In genomic region chrX:94492541-94492940, GRCh38 we compare ENCODE assay signal across 19 cellular contexts.
DNase-seq lines count a peak whose midpoint lies in the region; ATAC-seq, FAIRE-seq and TF ChIP-seq lines count a peak whose summit lies in the region.
"Had no signal": no experiment of that assay in that cellular context is flagged by ENCODE, and none has a peak within 500 bp of the region (broad histone marks: within the 10 kb centered on the region; RNA-seq: fewer than 3 reads in every experiment).

No MANE protein-coding gene starts in this region.

- no peak overlapping the region for H3K9ac ChIP-seq in HUES48 (ENCODE audit: low read depth, low read length)
- no peak overlapping the region for H3K9ac ChIP-seq in H1 (replicated peaks in 1 of 4; ENCODE audit: extremely low read depth in 1 of 4, low read depth in 3 of 4, low read length in 3 of 4)
- H3K9ac ChIP-seq: GM23248 had no signal

- H3K36me3 ChIP-seq in HUES48 (ENCODE audit: control insufficient read depth, insufficient read depth, low read length): no peaks in the 10 kb centered on the region
- peaks cover 0 to 3% (median 0%) of the 10 kb centered on the region in 4 experiments; a peak in 3 of 8 replicates for H3K36me3 ChIP-seq in H1 (ENCODE audit: control insufficient read depth in 2 of 4, insufficient read depth in 4 of 4, low read length in 3 of 4)
- H3K36me3 ChIP-seq in stomach: no peaks in the 10 kb centered on the region
- H3K36me3 ChIP-seq: SJCRH30 had no signal

- no peaks in the 10 kb centered on the region for H3K79me1 ChIP-seq in H1 (ENCODE audit: low read depth, low read length)

- no peak overlapping the region for H3K4me3 Mint-ChIP-seq in mesothelial cell of epicardium
- H3K4me3 Mint-ChIP-seq: CD4-positive, alpha-beta T cell had no signal

- H2AFZ ChIP-seq in H1 (ENCODE audit: low read length): no peak overlapping the region
- H2AFZ ChIP-seq: GM23248, PC-9 had no signal

- 0 out of 2 replicates have a peak overlapping the region, but pooled peaks have one; percentile 35 for H3K4me3 ChIP-seq in HUES48 (ENCODE audit: low read depth, low read length)
- H3K4me3 ChIP-seq in H1 (ENCODE audit: extremely low read depth in 1 of 4, insufficient read depth in 2 of 4, low read depth in 3 of 4, low read length in 4 of 4): 0 out of 8 replicates have a peak overlapping the region, but pooled peaks of 1 of the 4 experiments have one; percentile 12
- H3K4me3 ChIP-seq in stomach: no peak overlapping the region
- H3K4me3 ChIP-seq: A549, GM12878, GM23248, PC-9, SJCRH30 had no signal

- ATAC-seq in GM21390 (IDR thresholded peaks at IDR 0.05; ENCODE audit: unreplicated experiment): no peak
- ATAC-seq: A549, GM12878 had no signal

- no peak for TF ChIP-seq CTCF in H1 (IDR thresholded peaks at IDR 0.05; ENCODE audit: control extremely low read depth in 1 of 3, insufficient read depth in 1 of 3, low read depth in 1 of 3, low read length in 3 of 3)
- no peak for TF ChIP-seq CTCF in stomach (IDR thresholded peaks at IDR 0.05)
- no peak for TF ChIP-seq CTCF in mesothelial cell of epicardium (IDR thresholded peaks at IDR 0.05; ENCODE audit: unreplicated experiment)

- no peak overlapping the region for H3K56ac ChIP-seq in H1 (replicated peaks; ENCODE audit: insufficient read length, low read depth, low read length)

- TF ChIP-seq POLR2A in H1 (IDR thresholded peaks at IDR 0.05; ENCODE audit: control extremely low read depth in 1 of 2, low read depth in 2 of 2, low read length in 2 of 2) (no peak), stomach (IDR thresholded peaks at IDR 0.05) (no peak)

- H2BK15ac ChIP-seq in H1 (ENCODE audit: low read length): no peak overlapping the region

- no peak overlapping the region for H2AK5ac ChIP-seq in H1 (ENCODE audit: low read depth, low read length)

- TF ChIP-seq RAD21 in H1 (IDR thresholded peaks at IDR 0.05 in 1 of 2, conservative IDR thresholded peaks at IDR 0.05 in 1 of 2; ENCODE audit: low read depth in 2 of 2, low read length in 2 of 2): peak in 1 of 2 experiments; percentile 20; a peak in 1 of 4 replicates

- H3K4me1 Mint-ChIP-seq in mesothelial cell of epicardium: no peaks in the 10 kb centered on the region

- no peak overlapping the region for H3K18ac ChIP-seq in H1 (ENCODE audit: extremely low read depth, low read length)

- H4K8ac ChIP-seq in H1 (ENCODE audit: extremely low read depth, insufficient read depth, low read length): no peak overlapping the region

- H4K91ac ChIP-seq in H1 (replicated peaks; ENCODE audit: insufficient read length, low read length): no peak overlapping the region

- peak overlapping the region; percentile 47 for H3K27ac ChIP-seq in HUES48 (ENCODE audit: low read depth, low read length)
- H3K27ac ChIP-seq in H1 (ENCODE audit: low read depth, low read length): no peak overlapping the region
- peak overlapping the region in 1 of 5 donors; percentile 43 for H3K27ac ChIP-seq in stomach
- H3K27ac ChIP-seq: A549, GM23248, PC-9, SJCRH30 had no signal

- H3K4me2 ChIP-seq in H1 (ENCODE audit: insufficient read depth in 1 of 2, low read depth in 2 of 2, low read length in 2 of 2): peak overlapping the region in 1 of 2 experiments; percentile 37; a peak in 2 of 4 replicates
- H3K4me2 ChIP-seq: A549, PC-9 had no signal

- H4K20me1 ChIP-seq in H1 (replicated peaks in 1 of 2; ENCODE audit: control insufficient read depth in 1 of 2, insufficient read depth in 2 of 2, low read length in 2 of 2): no peaks in the 10 kb centered on the region

- DNase-seq in H1 (ENCODE audit: low read depth in 1 of 2, low spot score in 2 of 2) (peak; percentile 33 to 46), iPS-NIHi7 (ENCODE audit: extremely low spot score) (peak; percentile 55), stomach (peak; percentile 42), mesothelial cell of epicardium (ENCODE audit: low spot score in 2 of 2, unreplicated experiment in 2 of 2) (no peak)
- no peak for DNase-seq in activated naive CD4-positive, alpha-beta T cell treated with anti-CD3 and anti-CD28 coated beads, Interleukin-2, amount 50 U/mL, for 16 hours
- DNase-seq: CD4-positive, alpha-beta T cell; GM23248; IMR-90; NCI-H1417; NCI-H1930; NCI-H226; NCI-H524; PC-9; SJCRH30 had no signal

- no peaks in the 10 kb centered on the region for H3K23me2 ChIP-seq in H1 (ENCODE audit: low read depth, low read length)

- no peak overlapping the region for H2BK20ac ChIP-seq in H1 (ENCODE audit: low read length)

- H3K4ac ChIP-seq in H1 (replicated peaks; ENCODE audit: insufficient read length, low read depth, low read length): no peak overlapping the region

- no peak overlapping the region for H4K5ac ChIP-seq in H1 (ENCODE audit: insufficient read length, low read depth, low read length)

- peaks cover 20% of the 10 kb centered on the region for H3K4me1 ChIP-seq in HUES48 (ENCODE audit: control insufficient read depth, insufficient read depth, low read length)
- H3K4me1 ChIP-seq in H1 (replicated peaks in 1 of 4; ENCODE audit: control insufficient read depth in 3 of 4, insufficient read depth in 4 of 4, low read length in 3 of 4): peaks cover 0 to 12% (median 2%) of the 10 kb centered on the region in 4 experiments; a peak in 3 of 7 replicates
- peaks cover 0 to 5% (median 0%) of the 10 kb centered on the region in 4 donors for H3K4me1 ChIP-seq in stomach
- H3K4me1 ChIP-seq: A549, SJCRH30 had no signal

- peaks cover 2% of the 10 kb centered on the region for H3K36me3 Mint-ChIP-seq in mesothelial cell of epicardium

- H2BK5ac ChIP-seq in H1 (ENCODE audit: low read depth, low read length): no peak overlapping the region

- H3K9me3 ChIP-seq in HUES48 (ENCODE audit: control insufficient read depth, insufficient read depth, low read length) (peaks cover 31% of the 10 kb centered on the region), H1 (ENCODE audit: insufficient read depth in 2 of 2, low read depth in 1 of 2, low read length in 1 of 2) (peaks cover 0 to 4% of the 10 kb centered on the region in 2 experiments; a peak in 1 of 4 replicates), stomach (no peaks in the 10 kb centered on the region)
- H3K9me3 ChIP-seq: A549, SJCRH30 had no signal

- peak; percentile 84 for FAIRE-seq in H1 (lab: Jason Lieb, UNC)
- FAIRE-seq: GM12878, GM19239 had no signal

- no peaks in the 10 kb centered on the region; the same call in 1 of the 2 replicates for H3K27me3 ChIP-seq in HUES48 (ENCODE audit: control insufficient read depth, insufficient read depth, low read length)
- H3K27me3 ChIP-seq in H1 (replicated peaks in 1 of 4; ENCODE audit: control insufficient read depth in 3 of 4, extremely low read depth in 1 of 4, insufficient read depth in 3 of 4, low read length in 3 of 4): no peaks in the 10 kb centered on the region
- no peaks in the 10 kb centered on the region for H3K27me3 ChIP-seq in stomach
- H3K27me3 ChIP-seq: SJCRH30 had no signal

- intact Hi-C loops in stomach (cut with DNase I; ENCODE audit: low total_unique reads): no loop called here

- H3K27me3 Mint-ChIP-seq in mesothelial cell of epicardium (ENCODE audit: low read depth): no peaks in the 10 kb centered on the region
- H3K27me3 Mint-ChIP-seq: CD4-positive, alpha-beta T cell had no signal

- H2BK12ac ChIP-seq in H1 (ENCODE audit: low read depth, low read length): no peak overlapping the region

- H3K9me3 Mint-ChIP-seq in mesothelial cell of epicardium: peaks cover 35% of the 10 kb centered on the region

- WGBS in H1 (ENCODE audit: extremely low coverage in 1 of 2, insufficient coverage in 1 of 2, insufficient read length in 1 of 2, insufficient replicate concordance in 2 of 2, low coverage in 1 of 2, low lambda C conversion rate in 2 of 2, missing lambda C conversion rate in 1 of 2), 2 experiments: 17% methylated on average over 10 of the region's 10 CpGs; no CpG with 5 or more reads in 1 of the 2 experiments
- WGBS in stomach, 5 donors: 9 to 38% (median 23%) methylated on average over 7 to 10 of the region's 10 CpGs

- H3K14ac ChIP-seq in H1 (ENCODE audit: insufficient read length): no peak overlapping the region

- CTCF ChIA-PET in H1 (lab: Charles Lee; ENCODE audit: partially characterized antibody): no interaction called here

- TF ChIP-seq EP300 in H1 (IDR thresholded peaks at IDR 0.05; ENCODE audit: borderline replicate concordance in 1 of 2, low read depth in 2 of 2, low read length in 2 of 2) (no peak), stomach (IDR thresholded peaks at IDR 0.05) (no peak)

- no peak overlapping the region for H2BK120ac ChIP-seq in H1 (replicated peaks; ENCODE audit: low read depth, low read length)

- H3K23ac ChIP-seq in H1 (ENCODE audit: insufficient read length): no peak overlapping the region

- no peak overlapping the region for H3K27ac Mint-ChIP-seq in mesothelial cell of epicardium
- H3K27ac Mint-ChIP-seq: CD4-positive, alpha-beta T cell had no signal

- H3K79me2 ChIP-seq in H1 (ENCODE audit: control insufficient read depth in 1 of 2, insufficient read depth in 2 of 2, low read length in 2 of 2): no peaks in the 10 kb centered on the region

- POLR2A ChIA-PET in H1 (lab: Charles Lee; ENCODE audit: partially characterized antibody): no interaction called here

TF ChIP-seq in H1, 55 proteins besides CTCF, POLR2A, EP300 and RAD21 (continues in another document):
- TF ChIP-seq ZNF274 (IDR thresholded peaks at IDR 0.05; ENCODE audit: borderline replicate concordance, extremely low read depth, low read length) (no peak), RBBP5 (IDR thresholded peaks at IDR 0.05; ENCODE audit: borderline replicate concordance, low read depth, low read length) (no peak), TAF1 (IDR thresholded peaks at IDR 0.05; ENCODE audit: low read depth, low read length) (no peak), CREB1 (IDR thresholded peaks at IDR 0.05) (no peak), TEAD4 (IDR thresholded peaks at IDR 0.05; ENCODE audit: low read depth, low read length) (no peak), CBX8 (IDR thresholded peaks at IDR 0.05; ENCODE audit: borderline replicate concordance, low read depth, low read length) (no peak), RXRA (IDR thresholded peaks at IDR 0.05; ENCODE audit: insufficient read depth, low read depth, low read length) (no peak), KDM5A (IDR thresholded peaks at IDR 0.05; ENCODE audit: low read length) (no peak), EZH2 (IDR thresholded peaks at IDR 0.05; ENCODE audit: low read depth, low read length, severe bottlenecking) (no peak), JUN (IDR thresholded peaks at IDR 0.05; ENCODE audit: low read depth, low read length) (no peak), TCF12 (IDR thresholded peaks at IDR 0.05; ENCODE audit: low read depth, low read length) (no peak), PHF8 (conservative IDR thresholded peaks at IDR 0.05; ENCODE audit: low read depth, low read length) (no peak), BCL11A (IDR thresholded peaks at IDR 0.05; ENCODE audit: low read depth in 2 of 2, low read length in 2 of 2) (no peak), MAX (IDR thresholded peaks at IDR 0.05) (0 out of 2 replicates have a peak, but pooled peaks have one; percentile 41), ASH2L (IDR thresholded peaks at IDR 0.05; ENCODE audit: low read length) (peak; percentile 32), RFX5 (IDR thresholded peaks at IDR 0.05; ENCODE audit: borderline replicate concordance, low read depth, low read length) (no peak)

Comparison
In these comparisons a context has a peak if more than half of its experiments do, and no peak if none do; other contexts are left out.
1. DNase-seq: peak in H1 (2 of 2), iPS-NIHi7 (single experiment) and stomach (single experiment); none in mesothelial cell of epicardium (0 of 2) and activated naive CD4-positive, alpha-beta T cell treated with anti-CD3 and anti-CD28 coated beads, Interleukin-2, amount 50 U/mL, for 16 hours (single experiment).